ENCODE assay signal across 8 cellular contexts in the genomic region with DNA sequence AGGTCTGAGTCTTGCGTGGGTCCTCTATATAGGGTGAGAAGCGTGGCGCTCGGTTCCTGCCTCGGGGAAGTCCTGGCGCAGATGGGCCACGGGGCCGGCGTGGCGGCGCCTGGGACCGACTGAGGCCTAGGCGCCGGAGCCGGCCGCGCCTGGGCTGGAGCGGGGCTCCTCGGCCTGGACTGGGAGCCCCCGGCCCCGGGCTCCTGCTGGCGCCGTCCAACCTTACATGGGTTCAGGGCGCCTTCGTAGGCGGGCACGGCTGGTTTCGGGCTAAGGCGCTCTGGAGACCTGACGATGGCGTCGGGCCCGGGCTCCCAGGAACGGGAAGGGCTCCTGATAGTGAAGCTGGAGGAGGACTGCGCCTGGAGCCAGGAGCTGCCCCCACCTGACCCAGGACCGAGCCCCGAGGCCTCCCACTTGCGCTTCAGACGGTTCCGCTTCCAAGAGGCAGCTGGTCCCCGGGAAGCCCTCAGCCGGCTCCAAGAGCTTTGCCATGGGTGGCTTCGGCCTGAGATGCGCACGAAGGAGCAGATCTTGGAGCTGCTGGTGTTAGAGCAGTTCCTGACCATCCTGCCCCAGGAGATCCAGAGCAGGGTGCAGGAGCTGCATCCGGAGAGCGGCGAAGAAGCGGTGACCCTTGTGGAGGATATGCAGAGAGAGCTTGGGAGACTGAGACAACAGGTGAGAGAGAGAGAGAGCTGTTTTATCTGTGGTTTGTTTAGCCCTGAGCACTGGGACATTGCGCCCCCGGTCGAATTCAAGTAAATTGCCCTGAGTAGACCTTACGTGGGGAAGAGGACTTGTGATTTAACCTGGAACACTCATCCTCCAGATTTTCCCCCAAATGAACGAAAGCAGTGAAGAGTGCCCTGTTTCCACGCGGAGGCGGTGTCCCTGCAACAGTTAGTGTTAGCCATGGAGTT. TPM values are rescaled to one million over a fixed set of nuclear protein-coding genes. Genes with fewer than 3 reads are reported as not detected.
A peak's percentile ranks its signal among the peaks of the same experiment; 100 is the strongest.
DNase-seq lines count a peak whose midpoint lies in the region; ATAC-seq and TF ChIP-seq lines count a peak whose summit lies in the region.

No MANE protein-coding gene starts in this region.

- no peaks in the 10 kb centered on the region for H3K27me3 ChIP-seq in CD8-positive, alpha-beta memory T cell (ENCODE audit: insufficient read depth, low read length, poor library complexity, severe bottlenecking)
- H3K27me3 ChIP-seq in HUES48 (ENCODE audit: control insufficient read depth, insufficient read depth, low read length), result no peaks in the 10 kb centered on the region

- no peaks in the 10 kb centered on the region for H3K27me3 Mint-ChIP-seq in CD8-positive, alpha-beta memory T cell

- H3K4me1 Mint-ChIP-seq in CD8-positive, alpha-beta memory T cell, result peaks cover 35 to 48% (median 41%) of the 10 kb centered on the region in 3 donors

- DNase-seq in CD8-positive, alpha-beta memory T cell, result no peak
- peak in 1 of 2 donors; percentile 9 for DNase-seq in cardiac fibroblast (ENCODE audit: low read depth in 2 of 2)
- peak in 2 of 3 donors; percentile 25 to 69 for DNase-seq in mucosa of descending colon
- DNase-seq in inferior parietal cortex (ENCODE audit: extremely low spot score), result no peak
- no peak for DNase-seq in AG08395 (ENCODE audit: low spot score)
- DNase-seq in T1000 (lab: John Stamatoyannopoulos, UW), result no peak
- DNase-seq in putamen (ENCODE audit: low spot score), result no peak

- POLR2A ChIA-PET in CD8-positive, alpha-beta memory T cell (lab: Charles Lee), result interaction anchor here (0.6 to 1.9 kb wide), 9 partner anchors 20 to 173 kb away, joined by 3 to 21 read pairs (median 6); a partner anchor contains a TSS

- H3K9me3 ChIP-seq in CD8-positive, alpha-beta memory T cell (ENCODE audit: low read length), result peaks cover 15% of the 10 kb centered on the region
- H3K9me3 ChIP-seq in HUES48 (ENCODE audit: control insufficient read depth, insufficient read depth, low read length) (peaks cover 24% of the 10 kb centered on the region), mucosa of descending colon (peaks cover 24% of the 10 kb centered on the region)

- CTCF ChIA-PET in CD8-positive, alpha-beta memory T cell (lab: Charles Lee), result interaction anchor here (0.7 to 2.1 kb wide), 9 partner anchors 9 to 217 kb away, joined by 3 to 7 read pairs (median 3); a partner anchor contains a TSS

- peak overlapping the region; percentile 88 to 97 (median 96) for H3K4me3 Mint-ChIP-seq in CD8-positive, alpha-beta memory T cell

- peaks cover 25% of the 10 kb centered on the region for H3K4me1 ChIP-seq in CD8-positive, alpha-beta memory T cell (ENCODE audit: insufficient read depth, low read length)
- H3K4me1 ChIP-seq in HUES48 (ENCODE audit: control insufficient read depth, insufficient read depth, low read length), result peaks cover 15% of the 10 kb centered on the region
- peaks cover 16% of the 10 kb centered on the region for H3K4me1 ChIP-seq in mucosa of descending colon (ENCODE audit: low read depth)

- TF ChIP-seq CTCF in cardiac fibroblast (IDR thresholded peaks at IDR 0.05; ENCODE audit: low read depth, low read length) (no peak), mucosa of descending colon (IDR thresholded peaks at IDR 0.05) (no peak)

- H3K36me3 ChIP-seq in CD8-positive, alpha-beta memory T cell (ENCODE audit: insufficient read depth, low read length), result peaks cover 35% of the 10 kb centered on the region
- H3K36me3 ChIP-seq in HUES48 (ENCODE audit: control insufficient read depth, insufficient read depth, low read length), result peaks cover 27% of the 10 kb centered on the region
- no peaks in the 10 kb centered on the region for H3K36me3 ChIP-seq in mucosa of descending colon (ENCODE audit: low read depth)

- H3K9ac ChIP-seq in HUES48 (ENCODE audit: low read depth, low read length), result peak overlapping the region; percentile 93

- ATAC-seq in mucosa of descending colon, result no peak

- intact Hi-C loops in mucosa of descending colon (cut with DNase I, micrococcal nuclease), result no loop called here

- peak overlapping the region; percentile 84 to 99 (median 96) for H3K27ac Mint-ChIP-seq in CD8-positive, alpha-beta memory T cell

- H3K27ac ChIP-seq in CD8-positive, alpha-beta memory T cell (ENCODE audit: low read depth, low read length), result peak overlapping the region; percentile 95
- H3K27ac ChIP-seq in HUES48 (ENCODE audit: low read depth, low read length), result peak overlapping the region; percentile 100

- peaks cover 0 to 32% (median 15%) of the 10 kb centered on the region in 5 donors for H3K9me3 Mint-ChIP-seq in CD8-positive, alpha-beta memory T cell

- peaks cover 22 to 55% (median 43%) of the 10 kb centered on the region in 3 donors for H3K36me3 Mint-ChIP-seq in CD8-positive, alpha-beta memory T cell

- peak overlapping the region; percentile 91 for H3K4me3 ChIP-seq in CD8-positive, alpha-beta memory T cell (ENCODE audit: low read length)
- H3K4me3 ChIP-seq in HUES48 (ENCODE audit: low read depth, low read length) (peak overlapping the region; percentile 81), cardiac fibroblast (replicated peaks in 1 of 2; ENCODE audit: low read depth in 2 of 2, low read length in 2 of 2) (peak overlapping the region; percentile 92 to 99), mucosa of descending colon (peak overlapping the region; percentile 93)

RNA-seq across cellular contexts. Expression of a gene that starts 0.5 kb away (rescaled TPM):
- 10 to 100 TPM; 29.2 to 35.1 TPM for total RNA-seq in CD8-positive, alpha-beta memory T cell
- 47.7 TPM for polyA plus RNA-seq in CD8-positive, alpha-beta memory T cell
- 10 to 100 TPM; 20.6 to 24.6 (median 21.0) TPM for total RNA-seq in mucosa of descending colon

RNA-seq across cellular contexts. Expression of a gene that starts 21.4 kb away (rescaled TPM):
- 1 to 10 TPM; 5.1 to 5.2 TPM for total RNA-seq in CD8-positive, alpha-beta memory T cell
- polyA plus RNA-seq in CD8-positive, alpha-beta memory T cell, result 4.9 TPM
- total RNA-seq in mucosa of descending colon, result 1 to 10 TPM; 1.6 to 7.5 (median 3.3) TPM

RNA-seq across cellular contexts. Expression of a gene that starts 21.5 kb away (rescaled TPM):
- total RNA-seq in CD8-positive, alpha-beta memory T cell, result 10 to 100 TPM; 37.9 to 42.0 TPM
- polyA plus RNA-seq in CD8-positive, alpha-beta memory T cell, result 22.7 TPM
- 10 to 100 TPM; 19.0 to 33.1 (median 30.8) TPM for total RNA-seq in mucosa of descending colon

RNA-seq across cellular contexts. Expression of a gene that starts 27.4 kb away (rescaled TPM):
- total RNA-seq in CD8-positive, alpha-beta memory T cell, result under 1 TPM in 1 of 2 experiments, not detected in 1; 0.18 TPM
- polyA plus RNA-seq in CD8-positive, alpha-beta memory T cell, result not detected
- 1 to 10 TPM in 2 of 3 donors, under 1 TPM in 1; 0.61 to 2.2 (median 1.6) TPM for total RNA-seq in mucosa of descending colon

RNA-seq across cellular contexts. Expression of a gene that starts 48.8 kb away (rescaled TPM):
- total RNA-seq in CD8-positive, alpha-beta memory T cell, result 10 to 100 TPM; 13.0 to 14.6 TPM
- 11.2 TPM for polyA plus RNA-seq in CD8-positive, alpha-beta memory T cell
- 1 to 10 TPM; 6.6 to 8.0 (median 8.0) TPM for total RNA-seq in mucosa of descending colon

Comparison
In these comparisons a context has a peak if more than half of its experiments do, and no peak if none do; other contexts are left out.
1. DNase-seq: peak in mucosa of descending colon (2 of 3); none in CD8-positive, alpha-beta memory T cell (0 of 5), inferior parietal cortex (single experiment), AG08395 (single experiment), T1000 (single experiment) and putamen (single experiment).
2. Peak in every context shown above with its lines, with median percentiles within 50 percentile points of each other: H3K4me3 ChIP-seq.